In genomic region chr5:142320427-142320732, GRCh38 we compare ENCODE assay signal across 11 cellular contexts. TPM values are rescaled to one million over a fixed set of nuclear protein-coding genes. Genes with fewer than 3 reads are reported as not detected.
DNase-seq lines count a peak whose midpoint lies in the region; ATAC-seq and TF ChIP-seq lines count a peak whose summit lies in the region.
"Had no signal": no experiment of that assay in that cellular context is flagged by ENCODE, and none has a peak within 500 bp of the region (broad histone marks: within the 10 kb centered on the region; RNA-seq: fewer than 3 reads in every experiment).

No MANE protein-coding gene starts in this region.

- H3K4me2 ChIP-seq in GM23338 = peak overlapping the region; percentile 100

- H3K27me3 Mint-ChIP-seq in GM23338 (ENCODE audit: insufficient read depth, low read depth, poor library complexity) (peaks cover 21% of the 10 kb centered on the region), T-cell (peaks cover 47 to 60% of the 10 kb centered on the region in 2 donors)

- H3K9me3 Mint-ChIP-seq in GM23338 (peaks cover 7% of the 10 kb centered on the region), T-cell (no peaks in the 10 kb centered on the region)
- H3K9me3 Mint-ChIP-seq: immature natural killer cell had no signal

- H3K27ac ChIP-seq in GM23338 (ENCODE audit: low read depth) (0 out of 2 replicates have a peak overlapping the region, but pooled peaks have one; percentile 83), ascending aorta (peak overlapping the region; percentile 63 to 96)
- no peak overlapping the region for H3K27ac ChIP-seq in effector memory CD4-positive, alpha-beta T cell (ENCODE audit: insufficient read depth, low read length, poor library complexity, severe bottlenecking)

- POLR2A ChIA-PET in T-cell (lab: Charles Lee) = no interaction called here

- H3K4me1 ChIP-seq in GM23338 (ENCODE audit: insufficient read depth) = peaks cover 65% of the 10 kb centered on the region
- peaks cover 4 to 46% of the 10 kb centered on the region in 2 donors for H3K4me1 ChIP-seq in ascending aorta
- peaks cover 34% of the 10 kb centered on the region for H3K4me1 ChIP-seq in iPS-15b (ENCODE audit: control insufficient read depth, insufficient read depth, low read length)
- peaks cover 28% of the 10 kb centered on the region for H3K4me1 ChIP-seq in effector memory CD4-positive, alpha-beta T cell (ENCODE audit: control insufficient read depth, insufficient read depth, low read length, poor library complexity, severe bottlenecking)

- H3K4me3 ChIP-seq in GM23338 (peak overlapping the region; percentile 98), ascending aorta (peak overlapping the region; percentile 41 to 83), iPS-15b (ENCODE audit: low read depth, low read length) (peak overlapping the region; percentile 49), skeletal muscle cell (ENCODE audit: low read depth, low read length) (peak overlapping the region; percentile 92)
- no peak overlapping the region for H3K4me3 ChIP-seq in effector memory CD4-positive, alpha-beta T cell (ENCODE audit: insufficient read depth, low read depth, low read length, poor library complexity, severe bottlenecking)

- no peaks in the 10 kb centered on the region for H3K9me3 ChIP-seq in ascending aorta
- H3K9me3 ChIP-seq in iPS-15b (ENCODE audit: control insufficient read depth, insufficient read depth, low read length) = no peaks in the 10 kb centered on the region
- H3K9me3 ChIP-seq in effector memory CD4-positive, alpha-beta T cell (ENCODE audit: control insufficient read depth, low read length) = no peaks in the 10 kb centered on the region

- H3K27me3 ChIP-seq in GM23338 (ENCODE audit: insufficient read depth) (no peaks in the 10 kb centered on the region), ascending aorta (no peaks in the 10 kb centered on the region), iPS-15b (ENCODE audit: control insufficient read depth, insufficient read depth, low read length) (peaks cover 5% of the 10 kb centered on the region)
- peaks cover 16% of the 10 kb centered on the region for H3K27me3 ChIP-seq in effector memory CD4-positive, alpha-beta T cell (replicated peaks; ENCODE audit: control insufficient read depth, insufficient read depth, low read length, poor library complexity, severe bottlenecking)

- H3K27ac Mint-ChIP-seq in GM23338 (peak overlapping the region; percentile 57), T-cell (no peak overlapping the region)
- H3K27ac Mint-ChIP-seq: immature natural killer cell had no signal

- H3K9ac ChIP-seq in iPS-15b (ENCODE audit: low read depth, low read length) = no peak overlapping the region

- CTCF ChIA-PET in T-cell (lab: Charles Lee) = no interaction called here

- intact Hi-C loops in ascending aorta (cut with DNase I) = loop anchor here (5.0 kb wide), 2 partner anchors 33 to 168 kb away; no protein-coding TSS in a partner anchor

- peaks cover 89% of the 10 kb centered on the region for H4K20me1 ChIP-seq in GM23338 (replicated peaks; ENCODE audit: insufficient read depth)

- DNase-seq in GM23338 (ENCODE audit: low spot score) (no peak), ascending aorta (ENCODE audit: low spot score in 2 of 2) (no peak), skeletal muscle cell (ENCODE audit: low read depth) (no peak), T-cell (no peak)
- DNase-seq in effector memory CD4-positive, alpha-beta T cell = no peak
- DNase-seq: aorta; immature natural killer cell; stimulated activated CD4-positive, alpha-beta T cell treated with anti-CD3 and anti-CD28 coated beads, Interleukin-12 subunit alpha, Interleukin-12 subunit beta, amount 100 ng/mL, for 4 hours had no signal

- ATAC-seq in GM23338 (no peak), T-cell (replicated peaks in 1 of 4) (no peak), GM19397 (IDR thresholded peaks at IDR 0.05; ENCODE audit: unreplicated experiment) (no peak), GM18909 (IDR thresholded peaks at IDR 0.05; ENCODE audit: poor library complexity, unreplicated experiment) (no peak)

- peaks cover 95% of the 10 kb centered on the region for H3K79me2 ChIP-seq in GM23338 (replicated peaks; ENCODE audit: insufficient read depth)

- H3F3A ChIP-seq in GM23338 (replicated peaks; ENCODE audit: low read depth) = peaks cover 59% of the 10 kb centered on the region

- TF ChIP-seq CTCF in GM23338 (conservative IDR thresholded peaks at IDR 0.05; ENCODE audit: low read depth in 2 of 2) = no peak
- no peak for TF ChIP-seq CTCF in ascending aorta (IDR thresholded peaks at IDR 0.05)

- H3K4me3 Mint-ChIP-seq in GM23338 (peak overlapping the region; percentile 100), T-cell (no peak overlapping the region)
- H3K4me3 Mint-ChIP-seq: immature natural killer cell had no signal

- H3K36me3 ChIP-seq in GM23338 (ENCODE audit: insufficient read depth) (peaks cover 60% of the 10 kb centered on the region), ascending aorta (peaks cover 0 to 5% of the 10 kb centered on the region in 2 donors), iPS-15b (ENCODE audit: control insufficient read depth, insufficient read depth, low read length) (peaks cover 11% of the 10 kb centered on the region)
- H3K36me3 ChIP-seq in effector memory CD4-positive, alpha-beta T cell (ENCODE audit: control insufficient read depth, insufficient read depth, low read length) = no peaks in the 10 kb centered on the region

- H3K4me1 Mint-ChIP-seq in GM23338 (peaks cover 63% of the 10 kb centered on the region), T-cell (peaks cover 38 to 52% (median 48%) of the 10 kb centered on the region in 3 donors)

- H2AFZ ChIP-seq in GM23338 = no peak overlapping the region

- H3K36me3 Mint-ChIP-seq in GM23338 (ENCODE audit: low read depth) (peaks cover 88% of the 10 kb centered on the region), T-cell (no peaks in the 10 kb centered on the region)
- H3K36me3 Mint-ChIP-seq: immature natural killer cell had no signal

- H3K9me2 ChIP-seq in GM23338 (ENCODE audit: insufficient read depth) = no peaks in the 10 kb centered on the region

TF ChIP-seq in GM23338, 12 proteins besides CTCF, POLR2A, EP300 and RAD21 (continues in another document):
- no peak for TF ChIP-seq EZH2phosphoT487 (IDR thresholded peaks at IDR 0.05; ENCODE audit: unreplicated experiment)
- TF ChIP-seq CREB1 (CRISPR knock-in tag; IDR thresholded peaks at IDR 0.05; ENCODE audit: low read depth) = no peak
- TF ChIP-seq EZH2 (IDR thresholded peaks at IDR 0.05; ENCODE audit: low read depth, unreplicated experiment) = no peak
- TF ChIP-seq ZNF114 (CRISPR knock-in tag; IDR thresholded peaks at IDR 0.05) = no peak

RNA-seq across cellular contexts. Expression of gene SPRY4, which starts 4.4 kb away (rescaled TPM):
- total RNA-seq in GM23338 (2014; rRNA removed; shearing (Covaris generic)) = 177 and 240 TPM in 2 replicates
- polyA plus RNA-seq in GM23338 (2016; fragmentation: Nextera tagmentation; extraction: Ambion mirVana) = 70.6 and 70.9 TPM in 2 replicates
- 111 TPM for total RNA-seq in ascending aorta
- under 1 TPM in 4 of 5 donors, not detected in 1; 0.10 to 0.57 (median 0.28) TPM for total RNA-seq in T-cell
- polyA plus RNA-seq: immature natural killer cell had no signal

Comparison
In these comparisons a context has a peak if more than half of its experiments do, and no peak if none do; other contexts are left out.
1. RNA of gene SPRY4, which starts 4.4 kb away (total RNA-seq): 177 to 240 TPM in GM23338 and 111 TPM in ascending aorta (single experiment); 0.10 to 0.57 TPM in T-cell; every median in the first group is over 10 times any median in the second.